In the genomic region with DNA sequence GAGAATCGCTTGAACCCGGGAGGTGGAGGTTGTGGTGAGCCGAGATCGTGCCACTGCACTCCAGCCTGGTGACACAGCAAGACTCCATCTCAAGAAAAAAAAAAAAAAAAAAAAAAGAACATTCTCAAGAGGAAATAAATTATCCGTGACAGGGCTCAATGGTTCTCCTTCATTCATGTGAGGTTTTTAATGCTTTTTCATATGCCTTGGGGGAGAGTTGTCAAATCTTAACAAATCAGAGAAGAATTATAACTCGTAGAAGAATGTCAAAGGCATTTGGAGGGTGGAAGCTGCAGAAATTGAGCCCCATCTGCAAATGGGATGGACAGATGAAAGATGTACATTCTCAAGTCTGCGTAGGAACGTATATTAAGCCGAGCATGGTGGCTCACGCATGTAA, we compare ENCODE assay signal across 15 cellular contexts. TPM values are rescaled to one million over a fixed set of nuclear protein-coding genes. Genes with fewer than 3 reads are reported as not detected.
A peak's percentile ranks its signal among the peaks of the same experiment; 100 is the strongest.
DNase-seq lines count a peak whose midpoint lies in the region; ATAC-seq and TF ChIP-seq lines count a peak whose summit lies in the region.
"Had no signal": no experiment of that assay in that cellular context is flagged by ENCODE, and none has a peak within 500 bp of the region (broad histone marks: within the 10 kb centered on the region; RNA-seq: fewer than 3 reads in every experiment).

No MANE protein-coding gene starts in this region.

- peaks cover 18% of the 10 kb centered on the region for H3K4me1 Mint-ChIP-seq in neural progenitor cell
- H3K4me1 Mint-ChIP-seq: CD8-positive, alpha-beta memory T cell had no signal

- H4K20me1 ChIP-seq in neural progenitor cell (ENCODE audit: low read depth) = no peaks in the 10 kb centered on the region

- no peak for ATAC-seq in GM21367 (IDR thresholded peaks at IDR 0.05; ENCODE audit: unreplicated experiment)
- no peak for ATAC-seq in HG03196 (IDR thresholded peaks at IDR 0.05; ENCODE audit: unreplicated experiment)
- ATAC-seq: Panc1, Right ventricle myocardium inferior, T-cell had no signal

- H3K79me2 ChIP-seq in neural progenitor cell (ENCODE audit: low read depth) = no peaks in the 10 kb centered on the region

- H3K4me3 Mint-ChIP-seq in neural progenitor cell = no peak overlapping the region
- H3K4me3 Mint-ChIP-seq: CD8-positive, alpha-beta memory T cell; T-cell had no signal

- no peaks in the 10 kb centered on the region for H3K9me3 Mint-ChIP-seq in neural progenitor cell
- H3K9me3 Mint-ChIP-seq: CD8-positive, alpha-beta memory T cell; T-cell had no signal

- H3K27me3 Mint-ChIP-seq in neural progenitor cell (ENCODE audit: insufficient read depth, low read depth) = peaks cover 12% of the 10 kb centered on the region

- H3F3A ChIP-seq in neural progenitor cell (ENCODE audit: low read depth) = peaks cover 7% of the 10 kb centered on the region

- TF ChIP-seq CTCF in neural progenitor cell (IDR thresholded peaks at IDR 0.05) = no peak

- H3K9ac ChIP-seq in adipocyte (ENCODE audit: low read length) = no peak overlapping the region
- H3K9ac ChIP-seq in neural progenitor cell = no peak overlapping the region
- H3K9ac ChIP-seq: SK-N-SH had no signal

- H3K4me2 ChIP-seq in neural progenitor cell = no peak overlapping the region
- H3K4me2 ChIP-seq: SK-N-SH had no signal

- H3K4me3 ChIP-seq in adipocyte (ENCODE audit: low read length) = no peak overlapping the region
- no peak overlapping the region for H3K4me3 ChIP-seq in neural progenitor cell

- H3K9me3 ChIP-seq in adipocyte (ENCODE audit: control insufficient read depth, low read length) = no peaks in the 10 kb centered on the region
- no peaks in the 10 kb centered on the region for H3K9me3 ChIP-seq in neural progenitor cell (ENCODE audit: low read depth)
- H3K9me3 ChIP-seq: SK-N-SH had no signal

- H3K27me3 ChIP-seq in adipocyte (replicated peaks; ENCODE audit: control insufficient read depth, insufficient read depth, low read length) = no peaks in the 10 kb centered on the region
- H3K27me3 ChIP-seq in neural progenitor cell = peaks cover 2% of the 10 kb centered on the region

- H3K36me3 Mint-ChIP-seq in neural progenitor cell = no peaks in the 10 kb centered on the region
- H3K36me3 Mint-ChIP-seq: CD8-positive, alpha-beta memory T cell; T-cell had no signal

- DNase-seq in NOMO-1 treated with DMSO at 0.1 percent for 48 hours (lab: John Stamatoyannopoulos, UW; ENCODE audit: unreplicated experiment) = peak; percentile 21
- DNase-seq in NOMO-1 (lab: John Stamatoyannopoulos, UW; ENCODE audit: unreplicated experiment in 2 of 2) = no peak
- peak; percentile 47 for DNase-seq in adipocyte (ENCODE audit: low read depth)
- no peak for DNase-seq in neural progenitor cell (ENCODE audit: low spot score)
- DNase-seq: 8988T; CD8-positive, alpha-beta memory T cell; EL; NCI-H146; NCI-H510A treated with DMSO at 0.1 percent for 48 hours; SK-N-SH; T-cell had no signal

- peaks cover 15% of the 10 kb centered on the region for H3K4me1 ChIP-seq in adipocyte (ENCODE audit: control insufficient read depth, insufficient read depth, low read length)
- no peaks in the 10 kb centered on the region for H3K4me1 ChIP-seq in neural progenitor cell

- H3K27ac ChIP-seq in neural progenitor cell = no peak overlapping the region

- no peaks in the 10 kb centered on the region for H3K36me3 ChIP-seq in adipocyte (ENCODE audit: control insufficient read depth, insufficient read depth, low read length, severe bottlenecking)
- H3K36me3 ChIP-seq in neural progenitor cell = no peaks in the 10 kb centered on the region

- no peak overlapping the region for H2AFZ ChIP-seq in neural progenitor cell (replicated peaks)

- H3K27ac Mint-ChIP-seq in neural progenitor cell = no peak overlapping the region
- H3K27ac Mint-ChIP-seq: CD8-positive, alpha-beta memory T cell; T-cell had no signal

RNA-seq across cellular contexts. Expression of a gene that starts 34.8 kb away (rescaled TPM):
- 28.2 and 66.9 TPM in 2 replicates for total RNA-seq in neural progenitor cell (ENCODE audit: low replicate concordance)

RNA-seq across cellular contexts. Expression of a gene that starts 56.3 kb away (rescaled TPM):
- 19.9 and 23.4 TPM in 2 replicates for total RNA-seq in neural progenitor cell (ENCODE audit: low replicate concordance)

RNA-seq across cellular contexts. Expression of a gene that starts 56.7 kb away (rescaled TPM):
- 95.2 and 225 TPM in 2 replicates for total RNA-seq in neural progenitor cell (ENCODE audit: low replicate concordance)

RNA-seq across cellular contexts. Expression of a gene that starts 57.5 kb away (rescaled TPM):
- total RNA-seq in neural progenitor cell (ENCODE audit: low replicate concordance) = 123 and 125 TPM in 2 replicates

RNA-seq across cellular contexts. Expression of a gene that starts 57.5 kb away (rescaled TPM):
- total RNA-seq in neural progenitor cell (ENCODE audit: low replicate concordance) = 18.1 and 35.0 TPM in 2 replicates

Comparison
In these comparisons a context has a peak if more than half of its experiments do, and no peak if none do; other contexts are left out.
1. DNase-seq: peak in NOMO-1 treated with DMSO at 0.1 percent for 48 hours (single experiment) and adipocyte (single experiment); none in NOMO-1 (0 of 2) and neural progenitor cell (single experiment).